ENCODE assay signal across 5 cellular contexts in genomic region chr7:139985811-139986210, GRCh38.
"Had no signal": no experiment of that assay in that cellular context is flagged by ENCODE, and none has a peak within 500 bp of the region (broad histone marks: within the 10 kb centered on the region; RNA-seq: fewer than 3 reads in every experiment).

No MANE protein-coding gene starts in this region.

- H2AFZ ChIP-seq: GM23338 had no signal

- DNase-seq: H9, HCEC 1CT, IMR-90, KBM-7 had no signal

- H3K4me3 ChIP-seq: GM23338 had no signal

- ATAC-seq: GM23338 had no signal

- H3K4me2 ChIP-seq: GM23338 had no signal
